12 cellular contexts compared by ENCODE assay signal in the genomic region with DNA sequence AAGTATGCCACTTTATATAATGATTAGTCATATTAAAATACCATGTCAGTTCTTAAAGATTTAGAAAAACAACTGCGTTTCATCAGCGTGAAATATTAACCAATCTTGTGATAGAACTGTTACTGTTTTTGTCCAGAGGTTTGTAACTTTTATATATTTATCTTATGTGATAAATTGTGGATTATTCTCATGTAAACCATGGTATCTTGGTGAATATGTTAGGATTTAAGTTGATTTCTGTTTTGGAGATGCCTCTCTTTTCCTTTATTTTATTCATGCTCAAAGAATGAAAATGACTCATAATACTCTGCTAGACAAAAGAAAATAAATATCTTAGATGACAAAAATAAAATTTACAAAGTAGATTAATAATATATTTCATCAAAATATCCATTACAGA.
DNase-seq lines count a peak whose midpoint lies in the region; FAIRE-seq lines count a peak whose summit lies in the region.
"Had no signal": no experiment of that assay in that cellular context is flagged by ENCODE, and none has a peak within 500 bp of the region (broad histone marks: within the 10 kb centered on the region; RNA-seq: fewer than 3 reads in every experiment).

No MANE protein-coding gene starts in this region.

- H3K36me3 ChIP-seq in adipocyte (ENCODE audit: control insufficient read depth, insufficient read depth, low read length, severe bottlenecking) (no peaks in the 10 kb centered on the region), small intestine (ENCODE audit: control insufficient read depth in 2 of 2, insufficient read depth in 2 of 2, low read length in 2 of 2) (no peaks in the 10 kb centered on the region)

- DNase-seq in GM03348 (ENCODE audit: low spot score) (peak; percentile 7), adipocyte (ENCODE audit: low read depth) (peak; percentile 31), fibroblast of peridontal ligament (ENCODE audit: extremely low read depth) (peak; percentile 11), small intestine (no peak), middle frontal gyrus (ENCODE audit: extremely low spot score, low spot score) (no peak), DMS 273 (lab: John Stamatoyannopoulos, UW; ENCODE audit: unreplicated experiment) (no peak), kidney glomerular epithelial cell (lab: John Stamatoyannopoulos, UW) (no peak)
- DNase-seq: CD8-positive, alpha-beta T cell; NCI-H1436 treated with DMSO at 0.1 percent for 48 hours; NCI-H2227 treated with DMSO at 0.1 percent for 48 hours; NK-92 treated with Interleukin-12 subunit alpha and Interleukin-12 subunit beta, amount 100 ng/mL, for 24 hours had no signal

- H3K9ac ChIP-seq in adipocyte (ENCODE audit: low read length): no peak overlapping the region

- H3K4me3 ChIP-seq in adipocyte (ENCODE audit: low read length) (no peak overlapping the region), small intestine (ENCODE audit: low read depth in 1 of 2, low read length in 2 of 2) (no peak overlapping the region)

- 70 to 94% (median 74%) methylated on average over 2 of the region's 2 CpGs for WGBS in small intestine, 3 donors

- H3K27me3 ChIP-seq in adipocyte (replicated peaks; ENCODE audit: control insufficient read depth, insufficient read depth, low read length): no peaks in the 10 kb centered on the region
- H3K27me3 ChIP-seq in small intestine (ENCODE audit: control insufficient read depth in 2 of 2, insufficient read depth in 2 of 2, low read length in 2 of 2): no peaks in the 10 kb centered on the region

- peak; percentile 41 for FAIRE-seq in small intestine (lab: Jason Lieb, UNC)
- FAIRE-seq: HTR-8/SVneo had no signal

- H3K9me3 ChIP-seq in adipocyte (ENCODE audit: control insufficient read depth, low read length) (no peaks in the 10 kb centered on the region), small intestine (ENCODE audit: control insufficient read depth, low read depth) (no peaks in the 10 kb centered on the region)

- H3K4me1 ChIP-seq in adipocyte (ENCODE audit: control insufficient read depth, insufficient read depth, low read length): peaks cover 14% of the 10 kb centered on the region
- H3K4me1 ChIP-seq in small intestine (ENCODE audit: control insufficient read depth in 2 of 2, insufficient read depth in 1 of 2, low read depth in 1 of 2, low read length in 1 of 2): no peaks in the 10 kb centered on the region

- no peak overlapping the region for H3K27ac ChIP-seq in small intestine (ENCODE audit: low read depth in 1 of 2, low read length in 1 of 2)

Comparison
In these comparisons a context has a peak if more than half of its experiments do, and no peak if none do; other contexts are left out.
1. DNase-seq: peak in GM03348 (single experiment), adipocyte (single experiment) and fibroblast of peridontal ligament (single experiment); none in small intestine (single experiment), middle frontal gyrus (single experiment), DMS 273 (single experiment) and kidney glomerular epithelial cell (single experiment).